19 cellular contexts compared by ENCODE assay signal in genomic region chr11:3890014-3890413, GRCh38. TPM values are rescaled to one million over a fixed set of nuclear protein-coding genes. Genes with fewer than 3 reads are reported as not detected.
A peak's percentile ranks its signal among the peaks of the same experiment; 100 is the strongest.
DNase-seq lines count a peak whose midpoint lies in the region; ATAC-seq and TF ChIP-seq lines count a peak whose summit lies in the region.
"Had no signal": no experiment of that assay in that cellular context is flagged by ENCODE, and none has a peak within 500 bp of the region (broad histone marks: within the 10 kb centered on the region; RNA-seq: fewer than 3 reads in every experiment).

No MANE protein-coding gene starts in this region.

- no peak for DNase-seq in CD8-positive, alpha-beta T cell
- DNase-seq in T-helper 17 cell (no peak), GM19238 (ENCODE audit: insufficient read length, low spot score) (no peak), cortex of kidney (lab: John Stamatoyannopoulos, UW) (no peak)
- DNase-seq: C1 segment of cervical spinal cord, DMS53, IMR-90, MV-4-11, NCI-H1105 treated with DMSO at 0.1 percent for 48 hours, NCI-H2029 treated with DMSO at 0.1 percent for 48 hours, NCI-H226, NCI-H510A treated with DMSO at 0.1 percent for 48 hours, NCI-H748 treated with DMSO at 0.1 percent for 48 hours, SHP77 treated with DMSO at 0.1 percent for 48 hours, SK-N-SH had no signal

- peaks cover 76% of the 10 kb centered on the region for H3K4me1 Mint-ChIP-seq in CD8-positive, alpha-beta T cell (ENCODE audit: low read depth)
- peaks cover 43% of the 10 kb centered on the region for H3K4me1 Mint-ChIP-seq in T-helper 17 cell

- H3K27ac ChIP-seq in CD8-positive, alpha-beta T cell (ENCODE audit: low read depth, low read length): no peak overlapping the region
- H3K27ac ChIP-seq in liver (ENCODE audit: low read depth in 1 of 2, low read length in 2 of 2): peak overlapping the region; percentile 19 to 28
- H3K27ac ChIP-seq: RWPE1 had no signal

- no peak overlapping the region for H3K4me3 ChIP-seq in CD8-positive, alpha-beta T cell (ENCODE audit: low read depth, low read length)
- no peak overlapping the region for H3K4me3 ChIP-seq in liver (ENCODE audit: low read depth in 1 of 3, low read length in 3 of 3)

- intact Hi-C loops in CD8-positive, alpha-beta T cell (cut with DNase I, micrococcal nuclease): no loop called here

- WGBS in liver: 65% methylated on average over 2 of the region's 2 CpGs

- H3K27me3 ChIP-seq in CD8-positive, alpha-beta T cell (ENCODE audit: insufficient read depth, low read length): no peaks in the 10 kb centered on the region
- no peaks in the 10 kb centered on the region for H3K27me3 ChIP-seq in liver (ENCODE audit: control insufficient read depth in 4 of 4, insufficient read depth in 4 of 4, low read length in 3 of 4)

- peak overlapping the region; percentile 7 for H3K27ac Mint-ChIP-seq in CD8-positive, alpha-beta T cell
- H3K27ac Mint-ChIP-seq in T-helper 17 cell: peak overlapping the region; percentile 83

- CTCF ChIA-PET in CD8-positive, alpha-beta T cell (lab: Charles Lee): interaction anchor here (0.9 to 2.3 kb wide), 8 partner anchors 12 to 183 kb away, joined by 3 to 12 read pairs (median 4); partner anchors contain the start of gene STIM1

- H3K36me3 Mint-ChIP-seq in CD8-positive, alpha-beta T cell: peaks cover 16% of the 10 kb centered on the region
- H3K36me3 Mint-ChIP-seq in T-helper 17 cell (ENCODE audit: low read depth): no peaks in the 10 kb centered on the region

- no peak overlapping the region for H3K9ac ChIP-seq in liver (ENCODE audit: low read depth in 1 of 2, low read length in 2 of 2)
- H3K9ac ChIP-seq: SK-N-SH had no signal

- TF ChIP-seq CTCF in CD8-positive, alpha-beta T cell (IDR thresholded peaks at IDR 0.05): no peak
- TF ChIP-seq CTCF in liver (IDR thresholded peaks at IDR 0.05; ENCODE audit: low read depth, low read length, missing input control): no peak

- peak in 1 of 2 donors; percentile 41 for TF ChIP-seq RAD21 in liver (IDR thresholded peaks at IDR 0.05)

- POLR2A ChIA-PET in CD8-positive, alpha-beta T cell (lab: Charles Lee): interaction anchor here (0.6 to 1.2 kb wide), 3 partner anchors 13 to 31 kb away, joined by 3 to 4 read pairs (median 3); no protein-coding TSS in a partner anchor

- ATAC-seq in CD8-positive, alpha-beta T cell: no peak
- ATAC-seq in T-helper 17 cell: no peak
- no peak for ATAC-seq in GM18858 (IDR thresholded peaks at IDR 0.05; ENCODE audit: unreplicated experiment)
- no peak for ATAC-seq in HG03571 (IDR thresholded peaks at IDR 0.05; ENCODE audit: unreplicated experiment)

- no peaks in the 10 kb centered on the region for H3K27me3 Mint-ChIP-seq in CD8-positive, alpha-beta T cell (ENCODE audit: low read depth)
- no peaks in the 10 kb centered on the region for H3K27me3 Mint-ChIP-seq in T-helper 17 cell

- H3K36me3 ChIP-seq in CD8-positive, alpha-beta T cell (ENCODE audit: insufficient read depth, low read length): no peaks in the 10 kb centered on the region
- H3K36me3 ChIP-seq in liver (ENCODE audit: control insufficient read depth in 4 of 4, insufficient read depth in 3 of 4, low read depth in 1 of 4, low read length in 3 of 4): peaks cover 0 to 2% (median 0%) of the 10 kb centered on the region in 4 donors

- H3K4me3 Mint-ChIP-seq in CD8-positive, alpha-beta T cell: no peak overlapping the region
- H3K4me3 Mint-ChIP-seq in T-helper 17 cell: no peak overlapping the region

- no peaks in the 10 kb centered on the region for H3K9me3 ChIP-seq in CD8-positive, alpha-beta T cell (ENCODE audit: low read length)
- no peaks in the 10 kb centered on the region for H3K9me3 ChIP-seq in T-helper 17 cell (ENCODE audit: control insufficient read depth, low read length, poor library complexity, severe bottlenecking)
- H3K9me3 ChIP-seq in liver (ENCODE audit: control insufficient read depth in 4 of 4, low read length in 3 of 4): no peaks in the 10 kb centered on the region
- H3K9me3 ChIP-seq: SK-N-SH had no signal

- H3K9me3 Mint-ChIP-seq in CD8-positive, alpha-beta T cell: no peaks in the 10 kb centered on the region

- peaks cover 38% of the 10 kb centered on the region for H3K4me1 ChIP-seq in CD8-positive, alpha-beta T cell (ENCODE audit: insufficient read depth, low read length)
- peaks cover 10 to 44% (median 22%) of the 10 kb centered on the region in 4 donors for H3K4me1 ChIP-seq in liver (ENCODE audit: control insufficient read depth in 4 of 4, insufficient read depth in 4 of 4, low read length in 3 of 4)

TF ChIP-seq in liver, 16 proteins besides CTCF, POLR2A, EP300 and RAD21:
- no peak for TF ChIP-seq ZBTB33 (IDR thresholded peaks at IDR 0.05)
- TF ChIP-seq NR2F2 (IDR thresholded peaks at IDR 0.05): no peak
- no peak for TF ChIP-seq MAX (IDR thresholded peaks at IDR 0.05)
- TF ChIP-seq HNF4A (conservative IDR thresholded peaks at IDR 0.05): peak; percentile 81 to 85
- TF ChIP-seq EGR1 (IDR thresholded peaks at IDR 0.05; ENCODE audit: low read depth in 2 of 2): no peak
- TF ChIP-seq SP1 (IDR thresholded peaks at IDR 0.05): peak; percentile 17
- peak; percentile 29 for TF ChIP-seq HNF4G (IDR thresholded peaks at IDR 0.05)
- TF ChIP-seq RXRA (IDR thresholded peaks at IDR 0.05): peak; percentile 43 to 66
- no peak for TF ChIP-seq TAF1 (conservative IDR thresholded peaks at IDR 0.05)
- TF ChIP-seq FOXA1 (IDR thresholded peaks at IDR 0.05): no peak
- no peak for TF ChIP-seq JUND (IDR thresholded peaks at IDR 0.05)
- TF ChIP-seq REST (IDR thresholded peaks at IDR 0.05): no peak

RNA-seq across cellular contexts. Expression of gene STIM1, which starts 34.5 kb away (rescaled TPM):
- 10 to 100 TPM; 72.5 to 84.3 TPM for total RNA-seq in CD8-positive, alpha-beta T cell
- 100 to 1,000 TPM; 115 to 125 TPM for total RNA-seq in T-helper 17 cell
- total RNA-seq in liver: 10 to 100 TPM; 21.6 to 42.9 TPM
- polyA plus RNA-seq in liver: 10 to 100 TPM; 19.7 to 28.5 TPM

RNA-seq across cellular contexts. Expression of gene RHOG, which starts 49.3 kb away (rescaled TPM):
- total RNA-seq in CD8-positive, alpha-beta T cell: 100 to 1,000 TPM; 125 to 127 TPM
- 100 to 1,000 TPM; 114 to 123 TPM for total RNA-seq in T-helper 17 cell
- 10 to 100 TPM in 1 of 2 donors, 1 to 10 TPM in 1; 7.4 to 13.8 TPM for total RNA-seq in liver
- polyA plus RNA-seq in liver: 10 to 100 TPM; 21.9 to 32.9 TPM

Comparison
In these comparisons a context has a peak if more than half of its experiments do, and no peak if none do; other contexts are left out.
1. RNA of gene RHOG, which starts 49.3 kb away (total RNA-seq): 125 to 127 TPM in CD8-positive, alpha-beta T cell and 114 to 123 TPM in T-helper 17 cell; 7.4 to 13.8 TPM in liver; every median in the first group is over 4 times any median in the second.